Comparison of ENCODE assay signal across 1 cellular context in the genomic region with DNA sequence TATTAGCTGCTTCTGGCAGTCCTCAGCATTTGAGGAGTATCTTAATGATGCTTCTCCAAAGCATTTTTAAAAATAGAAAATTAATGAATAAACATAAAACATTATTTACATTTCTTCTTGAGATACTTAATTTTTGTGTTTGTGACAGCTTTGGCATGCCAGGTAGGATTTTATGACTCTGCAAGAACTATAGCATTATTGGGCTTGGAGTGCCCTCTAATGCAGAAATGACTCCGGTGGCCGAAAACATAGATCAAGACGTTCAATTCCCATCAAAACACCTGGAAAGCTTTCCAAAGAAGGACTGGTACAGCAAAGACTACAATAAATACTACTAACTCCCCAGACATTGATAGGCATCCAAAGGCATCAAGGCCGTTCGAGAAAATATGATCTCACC.
A peak's percentile ranks its signal among the peaks of the same experiment; 100 is the strongest.
TF ChIP-seq lines count a peak whose summit lies in the region.

No MANE protein-coding gene starts in this region.

TF ChIP-seq in H1, 55 proteins besides CTCF, POLR2A, EP300 and RAD21 (continued from another document):
- TF ChIP-seq BACH1 (IDR thresholded peaks at IDR 0.05; ENCODE audit: low read length) (0 out of 2 replicates have a peak, but pooled peaks have one; percentile 56), SUZ12 (IDR thresholded peaks at IDR 0.05; ENCODE audit: low read length) (no peak)
